ENCODE assay signal across 1 cellular context in genomic region chr4:122045533-122045932, GRCh38.
TF ChIP-seq lines count a peak whose summit lies in the region.

No MANE protein-coding gene starts in this region.

TF ChIP-seq in HEK293, 187 proteins besides CTCF, POLR2A, EP300 and RAD21 (continued from another document and continues in another):
- TF ChIP-seq PRDM2 (tag by site-specific recombination; IDR thresholded peaks at IDR 0.05; ENCODE audit: borderline replicate concordance) (no peak), PRDM6 (tag by site-specific recombination; IDR thresholded peaks at IDR 0.05) (peak; percentile 90), ZNF660 (tag by site-specific recombination; IDR thresholded peaks at IDR 0.05) (peak; percentile 92), EGR2 (tag by site-specific recombination; IDR thresholded peaks at IDR 0.05; ENCODE audit: low read depth) (no peak), ZNF37A (tag by site-specific recombination; IDR thresholded peaks at IDR 0.05) (peak; percentile 39; the same call in 1 of the 2 replicates), ZNF658 (tag by site-specific recombination; IDR thresholded peaks at IDR 0.05) (no peak), KLF17 (tag by site-specific recombination; IDR thresholded peaks at IDR 0.05) (no peak), ZNF791 (tag by site-specific recombination; IDR thresholded peaks at IDR 0.05) (no peak), ZNF571 (tag by site-specific recombination; IDR thresholded peaks at IDR 0.05) (no peak), ZSCAN18 (tag by site-specific recombination; IDR thresholded peaks at IDR 0.05) (no peak), ZNF580 (tag by site-specific recombination; IDR thresholded peaks at IDR 0.05) (no peak), ZNF549 (tag by site-specific recombination; IDR thresholded peaks at IDR 0.05) (peak; percentile 52; the same call in 1 of the 2 replicates), ZNF561 (tag by site-specific recombination; IDR thresholded peaks at IDR 0.05; ENCODE audit: borderline replicate concordance) (peak; percentile 56; the same call in 1 of the 2 replicates), MZF1 (tag by site-specific recombination; IDR thresholded peaks at IDR 0.05; ENCODE audit: borderline replicate concordance) (peak; percentile 71; the same call in 1 of the 2 replicates), ZNF747 (tag by site-specific recombination; IDR thresholded peaks at IDR 0.05) (no peak), ZNF398 (tag by site-specific recombination; IDR thresholded peaks at IDR 0.05) (no peak), ZNF449 (tag by site-specific recombination; IDR thresholded peaks at IDR 0.05) (no peak), ZNF24 (tag by site-specific recombination; IDR thresholded peaks at IDR 0.05) (no peak), ZBTB1 (tag by site-specific recombination; IDR thresholded peaks at IDR 0.05) (no peak), ZNF48 (tag by site-specific recombination; IDR thresholded peaks at IDR 0.05) (no peak), ZNF366 (tag by site-specific recombination; conservative IDR thresholded peaks at IDR 0.05) (peak; percentile 47; the same call in 1 of the 2 replicates), ZNF362 (tag by site-specific recombination; IDR thresholded peaks at IDR 0.05) (peak; percentile 77), ZNF830 (tag by site-specific recombination; IDR thresholded peaks at IDR 0.05; ENCODE audit: low read depth) (no peak), KLF10 (tag by site-specific recombination; IDR thresholded peaks at IDR 0.05) (peak; percentile 49; the same call in 1 of the 2 replicates), ZNF629 (tag by site-specific recombination; IDR thresholded peaks at IDR 0.05) (peak; percentile 43; the same call in 1 of the 2 replicates), ZNF184 (tag by site-specific recombination; IDR thresholded peaks at IDR 0.05) (peak; percentile 74; the same call in 1 of the 2 replicates), FEZF1 (tag by site-specific recombination; IDR thresholded peaks at IDR 0.05) (no peak), ZXDB (tag by site-specific recombination; IDR thresholded peaks at IDR 0.05) (0 out of 2 replicates have a peak, but pooled peaks have one; percentile 32), HOXD13 (CRISPR knock-in tag; IDR thresholded peaks at IDR 0.05; ENCODE audit: borderline replicate concordance) (no peak), ZNF404 (tag by site-specific recombination; IDR thresholded peaks at IDR 0.05) (no peak), GFI1B (tag by site-specific recombination; IDR thresholded peaks at IDR 0.05) (no peak), SP7 (tag by site-specific recombination; IDR thresholded peaks at IDR 0.05) (peak; percentile 69; the same call in 1 of the 2 replicates), ZNF521 (tag by site-specific recombination; IDR thresholded peaks at IDR 0.05) (no peak), ZNF510 (tag by site-specific recombination; IDR thresholded peaks at IDR 0.05; ENCODE audit: insufficient replicate concordance) (peak; percentile 12), ZBTB8A (tag by site-specific recombination; IDR thresholded peaks at IDR 0.05) (peak; percentile 23; the same call in 1 of the 2 replicates), ZBTB26 (tag by site-specific recombination; optimal IDR thresholded peaks at IDR 0.05) (no peak), ZEB2 (tag by site-specific recombination; IDR thresholded peaks at IDR 0.05) (peak; percentile 58), ZNF133 (tag by site-specific recombination; IDR thresholded peaks at IDR 0.05) (no peak), ZNF585B (tag by site-specific recombination; IDR thresholded peaks at IDR 0.05) (no peak), WT1 (tag by site-specific recombination; IDR thresholded peaks at IDR 0.05) (peak; percentile 40; the same call in 1 of the 2 replicates)
